In genomic region chr19:18478545-18479311, GRCh38 we compare ENCODE assay signal across 8 cellular contexts. TPM values are rescaled to one million over a fixed set of nuclear protein-coding genes. Genes with fewer than 3 reads are reported as not detected.
DNase-seq lines count a peak whose midpoint lies in the region; ATAC-seq lines count a peak whose summit lies in the region.

No MANE protein-coding gene starts in this region.

- H3K36me3 ChIP-seq in BLaER1 (peaks cover 16% of the 10 kb centered on the region; the same call in 1 of the 2 replicates), endocrine pancreas (ENCODE audit: control insufficient read depth, insufficient read depth, low read length) (no peaks in the 10 kb centered on the region), mucosa of rectum (ENCODE audit: control insufficient read depth in 2 of 2, insufficient read depth in 2 of 2, low read length in 2 of 2) (no peaks in the 10 kb centered on the region)

- H3K36me3 Mint-ChIP-seq in activated CD4-positive, alpha-beta T cell treated with anti-CD3 and anti-CD28 coated beads, Interleukin-2, amount 10 ng/mL, durations not matched to agents 24 days and 14 days (ENCODE audit: low read depth): peaks cover 4% of the 10 kb centered on the region

- H3K4me1 ChIP-seq in BLaER1: peaks cover 86% of the 10 kb centered on the region
- H3K4me1 ChIP-seq in endocrine pancreas (ENCODE audit: control insufficient read depth, insufficient read depth, low read length): no peaks in the 10 kb centered on the region
- peaks cover 42 to 55% of the 10 kb centered on the region in 2 donors for H3K4me1 ChIP-seq in mucosa of rectum (ENCODE audit: control insufficient read depth in 2 of 2, insufficient read depth in 2 of 2, low read length in 2 of 2)

- peaks cover 5% of the 10 kb centered on the region; the same call in 1 of the 2 replicates for H3K9me3 ChIP-seq in BLaER1
- H3K9me3 ChIP-seq in endocrine pancreas (ENCODE audit: control insufficient read depth, low read length): no peaks in the 10 kb centered on the region
- no peaks in the 10 kb centered on the region for H3K9me3 ChIP-seq in mucosa of rectum (ENCODE audit: control insufficient read depth in 2 of 2, low read length in 2 of 2)

- H3K4me3 ChIP-seq in BLaER1: no peak overlapping the region; the same call in 1 of the 2 replicates
- H3K4me3 ChIP-seq in endocrine pancreas (ENCODE audit: control insufficient read depth, insufficient read depth, low read length): no peak overlapping the region
- H3K4me3 ChIP-seq in mucosa of rectum (ENCODE audit: low read length in 2 of 2): no peak overlapping the region

- H3K9ac ChIP-seq in BLaER1 (peak overlapping the region; percentile 51), endocrine pancreas (ENCODE audit: control insufficient read depth, insufficient read depth, low read length) (peak overlapping the region; percentile 22), mucosa of rectum (ENCODE audit: low read depth in 1 of 2, low read length in 2 of 2) (peak overlapping the region in 1 of 2 donors; percentile 32)

- H3K27ac ChIP-seq in BLaER1: peak overlapping the region; percentile 73
- peak overlapping the region; percentile 63 to 71 for H3K27ac ChIP-seq in mucosa of rectum (ENCODE audit: low read depth in 2 of 2, low read length in 2 of 2)
- H3K27ac ChIP-seq in substantia nigra (ENCODE audit: low read depth, low read length, poor library complexity, severe bottlenecking): peak overlapping the region; percentile 58

- H3K4me3 Mint-ChIP-seq in activated CD4-positive, alpha-beta T cell treated with anti-CD3 and anti-CD28 coated beads, Interleukin-2, amount 10 ng/mL, durations not matched to agents 24 days and 14 days: peak overlapping the region; percentile 82

- peak overlapping the region; percentile 85 for H3K4me2 ChIP-seq in BLaER1

- H3K9me3 Mint-ChIP-seq in activated CD4-positive, alpha-beta T cell treated with anti-CD3 and anti-CD28 coated beads, Interleukin-2, amount 10 ng/mL, durations not matched to agents 24 days and 14 days: no peaks in the 10 kb centered on the region

- intact Hi-C loops in activated CD4-positive, alpha-beta T cell treated with anti-CD3 and anti-CD28 coated beads, Interleukin-2, amount 10 ng/mL, durations not matched to agents 24 days and 14 days (cut with micrococcal nuclease): loop anchor here (1.0 to 5.0 kb wide), 3 partner anchors 18 to 94 kb away; partner anchors contain the start of genes ELL and UBA52

- ATAC-seq in GM19452 (IDR thresholded peaks at IDR 0.05; ENCODE audit: unreplicated experiment): peak; percentile 72

- H3K4me1 Mint-ChIP-seq in activated CD4-positive, alpha-beta T cell treated with anti-CD3 and anti-CD28 coated beads, Interleukin-2, amount 10 ng/mL, durations not matched to agents 24 days and 14 days: peaks cover 61% of the 10 kb centered on the region

- H3K27me3 Mint-ChIP-seq in activated CD4-positive, alpha-beta T cell treated with anti-CD3 and anti-CD28 coated beads, Interleukin-2, amount 10 ng/mL, durations not matched to agents 24 days and 14 days: no peaks in the 10 kb centered on the region

- peaks cover 100% of the 10 kb centered on the region for H4K20me1 ChIP-seq in BLaER1

- H3K27ac Mint-ChIP-seq in activated CD4-positive, alpha-beta T cell treated with anti-CD3 and anti-CD28 coated beads, Interleukin-2, amount 10 ng/mL, durations not matched to agents 24 days and 14 days: peak overlapping the region; percentile 96

- DNase-seq in Kasumi-1 (lab: John Stamatoyannopoulos, UW) (peak; percentile 91 to 93), substantia nigra (lab: John Stamatoyannopoulos, UW) (peak in 31 of 49 donors; percentile 13 to 70 (median 34)), D341Med (ENCODE audit: low spot score) (no peak)
- DNase-seq in activated CD4-positive, alpha-beta T cell treated with anti-CD3 and anti-CD28 coated beads, Interleukin-2, amount 10 ng/mL, durations not matched to agents 24 days and 14 days: peak; percentile 84

- H3K27me3 ChIP-seq in BLaER1 (no peaks in the 10 kb centered on the region), endocrine pancreas (ENCODE audit: control insufficient read depth, insufficient read depth, low read length) (no peaks in the 10 kb centered on the region), mucosa of rectum (ENCODE audit: control insufficient read depth in 2 of 2, insufficient read depth in 2 of 2, low read length in 2 of 2) (no peaks in the 10 kb centered on the region)

RNA-seq across cellular contexts. Expression of gene ISYNA1, which starts 40.8 kb away (rescaled TPM):
- total RNA-seq in activated CD4-positive, alpha-beta T cell treated with anti-CD3 and anti-CD28 coated beads, Interleukin-2, amount 10 ng/mL, durations not matched to agents 24 days and 14 days: 9.9 and 10.9 TPM in 2 replicates

RNA-seq across cellular contexts. Expression of gene ELL, which starts 43.1 kb away (rescaled TPM):
- total RNA-seq in activated CD4-positive, alpha-beta T cell treated with anti-CD3 and anti-CD28 coated beads, Interleukin-2, amount 10 ng/mL, durations not matched to agents 24 days and 14 days: 25.5 and 27.8 TPM in 2 replicates

RNA-seq across cellular contexts. Expression of gene SSBP4, which starts 59.5 kb away (rescaled TPM):
- total RNA-seq in activated CD4-positive, alpha-beta T cell treated with anti-CD3 and anti-CD28 coated beads, Interleukin-2, amount 10 ng/mL, durations not matched to agents 24 days and 14 days: 154 TPM in 2 replicates
